In the genomic region with DNA sequence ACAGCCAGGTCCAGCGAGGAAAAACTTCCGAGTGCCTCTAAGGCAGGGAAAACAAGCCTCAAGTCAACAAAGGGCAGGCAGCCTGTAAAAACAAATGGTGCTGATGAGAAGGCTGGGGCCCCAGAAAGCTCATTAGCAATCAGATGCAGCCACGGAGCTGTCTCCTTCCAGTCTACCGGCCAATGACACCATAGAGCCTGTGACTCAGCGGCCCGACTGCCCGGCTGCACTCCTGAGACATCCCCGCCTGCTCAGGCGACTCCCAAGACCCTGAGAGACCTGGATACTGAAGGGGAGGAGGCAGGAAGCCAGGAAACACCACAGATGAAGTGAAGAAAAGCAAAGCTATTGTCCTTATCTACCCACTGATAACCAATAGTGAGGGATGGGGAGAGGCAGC, we compare ENCODE assay signal across 1 cellular context.
TF ChIP-seq lines count a peak whose summit lies in the region.

No MANE protein-coding gene starts in this region.

TF ChIP-seq in H1, 55 proteins besides CTCF, POLR2A, EP300 and RAD21 (continued from another document):
- TF ChIP-seq TBP (IDR thresholded peaks at IDR 0.05; ENCODE audit: low read depth, low read length) (peak; percentile 35; the same call in 1 of the 2 replicates), TCF12 (IDR thresholded peaks at IDR 0.05; ENCODE audit: low read depth, low read length) (no peak)
- TF ChIP-seq, protein P1, sequence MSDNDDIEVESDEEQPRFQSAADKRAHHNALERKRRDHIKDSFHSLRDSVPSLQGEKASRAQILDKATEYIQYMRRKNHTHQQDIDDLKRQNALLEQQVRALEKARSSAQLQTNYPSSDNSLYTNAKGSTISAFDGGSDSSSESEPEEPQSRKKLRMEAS (IDR thresholded peaks at IDR 0.05), result 0 out of 2 replicates have a peak, but pooled peaks have one; percentile 51
